Comparison of ENCODE assay signal across 1 cellular context in the genomic region with DNA sequence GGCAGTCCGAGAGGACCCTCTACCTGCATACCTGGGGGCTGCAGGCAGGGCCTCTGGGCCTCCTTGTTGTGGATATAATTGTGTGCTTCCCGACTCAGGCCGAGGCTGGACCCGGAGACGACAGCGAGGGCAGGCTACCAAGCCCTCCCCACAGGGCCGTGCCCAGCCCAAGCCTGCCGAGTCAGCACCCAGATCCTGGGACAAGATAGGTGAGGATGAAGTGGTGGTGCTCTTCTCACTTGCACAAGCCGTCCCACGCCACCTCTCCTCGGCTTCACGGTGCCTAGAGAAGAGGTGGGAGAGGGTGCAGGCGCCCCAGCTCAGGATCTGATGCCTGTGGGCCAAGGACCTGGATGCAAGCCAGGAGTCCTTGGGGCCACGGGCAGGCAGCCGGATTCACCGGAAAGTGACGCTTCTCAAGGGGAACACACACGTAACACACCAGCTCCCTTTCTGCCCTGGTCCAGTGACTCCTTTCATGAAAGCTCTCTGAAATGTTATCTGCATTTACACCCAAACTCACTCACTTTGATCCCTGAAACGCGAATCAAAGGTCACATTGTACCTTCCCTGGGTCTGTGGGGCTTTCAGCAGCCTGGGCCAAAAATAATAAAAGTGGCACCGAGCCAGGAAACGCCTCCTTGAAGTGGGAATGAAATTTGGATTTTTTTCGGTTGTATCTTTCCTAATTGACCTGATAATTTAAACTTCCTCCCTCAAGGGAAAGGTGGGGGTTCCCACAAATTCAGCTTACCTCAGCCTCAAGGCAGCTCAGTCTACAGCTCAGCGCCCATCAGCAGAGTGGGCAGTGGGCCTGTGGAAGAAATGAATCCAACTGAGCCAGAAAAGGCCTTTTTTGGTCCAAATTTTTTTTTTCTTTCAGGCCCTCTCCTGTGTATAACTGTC.
TF ChIP-seq lines count a peak whose summit lies in the region.

No MANE protein-coding gene starts in this region.

TF ChIP-seq in K562, 482 proteins besides CTCF, POLR2A, EP300 and RAD21 (continued from another document and continues in another):
- TF ChIP-seq, protein P1, sequence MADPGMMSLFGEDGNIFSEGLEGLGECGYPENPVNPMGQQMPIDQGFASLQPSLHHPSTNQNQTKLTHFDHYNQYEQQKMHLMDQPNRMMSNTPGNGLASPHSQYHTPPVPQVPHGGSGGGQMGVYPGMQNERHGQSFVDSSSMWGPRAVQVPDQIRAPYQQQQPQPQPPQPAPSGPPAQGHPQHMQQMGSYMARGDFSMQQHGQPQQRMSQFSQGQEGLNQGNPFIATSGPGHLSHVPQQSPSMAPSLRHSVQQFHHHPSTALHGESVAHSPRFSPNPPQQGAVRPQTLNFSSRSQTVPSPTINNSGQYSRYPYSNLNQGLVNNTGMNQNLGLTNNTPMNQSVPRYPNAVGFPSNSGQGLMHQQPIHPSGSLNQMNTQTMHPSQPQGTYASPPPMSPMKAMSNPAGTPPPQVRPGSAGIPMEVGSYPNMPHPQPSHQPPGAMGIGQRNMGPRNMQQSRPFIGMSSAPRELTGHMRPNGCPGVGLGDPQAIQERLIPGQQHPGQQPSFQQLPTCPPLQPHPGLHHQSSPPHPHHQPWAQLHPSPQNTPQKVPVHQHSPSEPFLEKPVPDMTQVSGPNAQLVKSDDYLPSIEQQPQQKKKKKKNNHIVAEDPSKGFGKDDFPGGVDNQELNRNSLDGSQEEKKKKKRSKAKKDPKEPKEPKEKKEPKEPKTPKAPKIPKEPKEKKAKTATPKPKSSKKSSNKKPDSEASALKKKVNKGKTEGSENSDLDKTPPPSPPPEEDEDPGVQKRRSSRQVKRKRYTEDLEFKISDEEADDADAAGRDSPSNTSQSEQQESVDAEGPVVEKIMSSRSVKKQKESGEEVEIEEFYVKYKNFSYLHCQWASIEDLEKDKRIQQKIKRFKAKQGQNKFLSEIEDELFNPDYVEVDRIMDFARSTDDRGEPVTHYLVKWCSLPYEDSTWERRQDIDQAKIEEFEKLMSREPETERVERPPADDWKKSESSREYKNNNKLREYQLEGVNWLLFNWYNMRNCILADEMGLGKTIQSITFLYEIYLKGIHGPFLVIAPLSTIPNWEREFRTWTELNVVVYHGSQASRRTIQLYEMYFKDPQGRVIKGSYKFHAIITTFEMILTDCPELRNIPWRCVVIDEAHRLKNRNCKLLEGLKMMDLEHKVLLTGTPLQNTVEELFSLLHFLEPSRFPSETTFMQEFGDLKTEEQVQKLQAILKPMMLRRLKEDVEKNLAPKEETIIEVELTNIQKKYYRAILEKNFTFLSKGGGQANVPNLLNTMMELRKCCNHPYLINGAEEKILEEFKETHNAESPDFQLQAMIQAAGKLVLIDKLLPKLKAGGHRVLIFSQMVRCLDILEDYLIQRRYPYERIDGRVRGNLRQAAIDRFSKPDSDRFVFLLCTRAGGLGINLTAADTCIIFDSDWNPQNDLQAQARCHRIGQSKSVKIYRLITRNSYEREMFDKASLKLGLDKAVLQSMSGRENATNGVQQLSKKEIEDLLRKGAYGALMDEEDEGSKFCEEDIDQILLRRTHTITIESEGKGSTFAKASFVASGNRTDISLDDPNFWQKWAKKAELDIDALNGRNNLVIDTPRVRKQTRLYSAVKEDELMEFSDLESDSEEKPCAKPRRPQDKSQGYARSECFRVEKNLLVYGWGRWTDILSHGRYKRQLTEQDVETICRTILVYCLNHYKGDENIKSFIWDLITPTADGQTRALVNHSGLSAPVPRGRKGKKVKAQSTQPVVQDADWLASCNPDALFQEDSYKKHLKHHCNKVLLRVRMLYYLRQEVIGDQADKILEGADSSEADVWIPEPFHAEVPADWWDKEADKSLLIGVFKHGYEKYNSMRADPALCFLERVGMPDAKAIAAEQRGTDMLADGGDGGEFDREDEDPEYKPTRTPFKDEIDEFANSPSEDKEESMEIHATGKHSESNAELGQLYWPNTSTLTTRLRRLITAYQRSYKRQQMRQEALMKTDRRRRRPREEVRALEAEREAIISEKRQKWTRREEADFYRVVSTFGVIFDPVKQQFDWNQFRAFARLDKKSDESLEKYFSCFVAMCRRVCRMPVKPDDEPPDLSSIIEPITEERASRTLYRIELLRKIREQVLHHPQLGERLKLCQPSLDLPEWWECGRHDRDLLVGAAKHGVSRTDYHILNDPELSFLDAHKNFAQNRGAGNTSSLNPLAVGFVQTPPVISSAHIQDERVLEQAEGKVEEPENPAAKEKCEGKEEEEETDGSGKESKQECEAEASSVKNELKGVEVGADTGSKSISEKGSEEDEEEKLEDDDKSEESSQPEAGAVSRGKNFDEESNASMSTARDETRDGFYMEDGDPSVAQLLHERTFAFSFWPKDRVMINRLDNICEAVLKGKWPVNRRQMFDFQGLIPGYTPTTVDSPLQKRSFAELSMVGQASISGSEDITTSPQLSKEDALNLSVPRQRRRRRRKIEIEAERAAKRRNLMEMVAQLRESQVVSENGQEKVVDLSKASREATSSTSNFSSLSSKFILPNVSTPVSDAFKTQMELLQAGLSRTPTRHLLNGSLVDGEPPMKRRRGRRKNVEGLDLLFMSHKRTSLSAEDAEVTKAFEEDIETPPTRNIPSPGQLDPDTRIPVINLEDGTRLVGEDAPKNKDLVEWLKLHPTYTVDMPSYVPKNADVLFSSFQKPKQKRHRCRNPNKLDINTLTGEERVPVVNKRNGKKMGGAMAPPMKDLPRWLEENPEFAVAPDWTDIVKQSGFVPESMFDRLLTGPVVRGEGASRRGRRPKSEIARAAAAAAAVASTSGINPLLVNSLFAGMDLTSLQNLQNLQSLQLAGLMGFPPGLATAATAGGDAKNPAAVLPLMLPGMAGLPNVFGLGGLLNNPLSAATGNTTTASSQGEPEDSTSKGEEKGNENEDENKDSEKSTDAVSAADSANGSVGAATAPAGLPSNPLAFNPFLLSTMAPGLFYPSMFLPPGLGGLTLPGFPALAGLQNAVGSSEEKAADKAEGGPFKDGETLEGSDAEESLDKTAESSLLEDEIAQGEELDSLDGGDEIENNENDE (IDR thresholded peaks at IDR 0.05; ENCODE audit: low read depth, low read length) = peak; percentile 86
- TF ChIP-seq, protein P2, sequence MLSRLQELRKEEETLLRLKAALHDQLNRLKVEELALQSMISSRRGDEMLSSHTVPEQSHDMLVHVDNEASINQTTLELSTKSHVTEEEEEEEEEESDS (CRISPR knock-in tag; IDR thresholded peaks at IDR 0.05) = no peak
- TF ChIP-seq RBM15 (IDR thresholded peaks at IDR 0.05; ENCODE audit: insufficient read depth, low read length) (no peak), JUNB (CRISPR knock-in tag; conservative IDR thresholded peaks at IDR 0.05) (no peak; the same call in 1 of the 2 replicates), LARP7 (IDR thresholded peaks at IDR 0.05) (no peak), RHOXF2B (CRISPR knock-in tag; conservative IDR thresholded peaks at IDR 0.05) (peak; percentile 16; the same call in 1 of the 2 replicates), PHTF2 (CRISPR knock-in tag; IDR thresholded peaks at IDR 0.05) (no peak), KLF13 (tag; IDR thresholded peaks at IDR 0.05; ENCODE audit: borderline replicate concordance, low read depth) (peak; percentile 73), ZNF146 (CRISPR knock-in tag; IDR thresholded peaks at IDR 0.05; ENCODE audit: unreplicated experiment) (no peak), HDGF (IDR thresholded peaks at IDR 0.05) (no peak), ZFP30 (CRISPR knock-in tag; IDR thresholded peaks at IDR 0.05; ENCODE audit: borderline replicate concordance) (no peak), TAF7 (tag; IDR thresholded peaks at IDR 0.05) (no peak; the same call in none of the 2 replicates), PRPF4 (IDR thresholded peaks at IDR 0.05; ENCODE audit: insufficient read depth, low read depth, low read length, poor library complexity, severe bottlenecking) (no peak), EWSR1 (IDR thresholded peaks at IDR 0.05; ENCODE audit: borderline replicate concordance, low read depth, partially characterized antibody) (no peak), NCOA1 (IDR thresholded peaks at IDR 0.05; ENCODE audit: low read depth) (no peak), ZNF121 (CRISPR knock-in tag; conservative IDR thresholded peaks at IDR 0.05) (no peak), HOXB6 (CRISPR knock-in tag; IDR thresholded peaks at IDR 0.05; ENCODE audit: borderline replicate concordance) (peak; percentile 15; the same call in 1 of the 2 replicates), ZNF77 (CRISPR knock-in tag; IDR thresholded peaks at IDR 0.05) (no peak), ZBTB8A (IDR thresholded peaks at IDR 0.05; ENCODE audit: partially characterized antibody) (no peak), TAF9B (IDR thresholded peaks at IDR 0.05; ENCODE audit: partially characterized antibody) (no peak), ZNF212 (CRISPR knock-in tag; IDR thresholded peaks at IDR 0.05) (no peak), ZNF668 (CRISPR knock-in tag; IDR thresholded peaks at IDR 0.05) (no peak), KAT7 (CRISPR knock-in tag; IDR thresholded peaks at IDR 0.05; ENCODE audit: borderline replicate concordance) (no peak), SAFB2 (IDR thresholded peaks at IDR 0.05; ENCODE audit: borderline replicate concordance, low read depth, low read length, severe bottlenecking) (no peak), THRAP3 (IDR thresholded peaks at IDR 0.05; ENCODE audit: borderline replicate concordance) (no peak), ZKSCAN3 (CRISPR knock-in tag; IDR thresholded peaks at IDR 0.05) (no peak), ZNF699 (CRISPR knock-in tag; IDR thresholded peaks at IDR 0.05; ENCODE audit: insufficient replicate concordance) (no peak)
- TF ChIP-seq, protein P3, sequence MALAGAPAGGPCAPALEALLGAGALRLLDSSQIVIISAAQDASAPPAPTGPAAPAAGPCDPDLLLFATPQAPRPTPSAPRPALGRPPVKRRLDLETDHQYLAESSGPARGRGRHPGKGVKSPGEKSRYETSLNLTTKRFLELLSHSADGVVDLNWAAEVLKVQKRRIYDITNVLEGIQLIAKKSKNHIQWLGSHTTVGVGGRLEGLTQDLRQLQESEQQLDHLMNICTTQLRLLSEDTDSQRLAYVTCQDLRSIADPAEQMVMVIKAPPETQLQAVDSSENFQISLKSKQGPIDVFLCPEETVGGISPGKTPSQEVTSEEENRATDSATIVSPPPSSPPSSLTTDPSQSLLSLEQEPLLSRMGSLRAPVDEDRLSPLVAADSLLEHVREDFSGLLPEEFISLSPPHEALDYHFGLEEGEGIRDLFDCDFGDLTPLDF (CRISPR knock-in tag; IDR thresholded peaks at IDR 0.05) = peak; percentile 7; the same call in 1 of the 2 replicates
- TF ChIP-seq, protein P4, sequence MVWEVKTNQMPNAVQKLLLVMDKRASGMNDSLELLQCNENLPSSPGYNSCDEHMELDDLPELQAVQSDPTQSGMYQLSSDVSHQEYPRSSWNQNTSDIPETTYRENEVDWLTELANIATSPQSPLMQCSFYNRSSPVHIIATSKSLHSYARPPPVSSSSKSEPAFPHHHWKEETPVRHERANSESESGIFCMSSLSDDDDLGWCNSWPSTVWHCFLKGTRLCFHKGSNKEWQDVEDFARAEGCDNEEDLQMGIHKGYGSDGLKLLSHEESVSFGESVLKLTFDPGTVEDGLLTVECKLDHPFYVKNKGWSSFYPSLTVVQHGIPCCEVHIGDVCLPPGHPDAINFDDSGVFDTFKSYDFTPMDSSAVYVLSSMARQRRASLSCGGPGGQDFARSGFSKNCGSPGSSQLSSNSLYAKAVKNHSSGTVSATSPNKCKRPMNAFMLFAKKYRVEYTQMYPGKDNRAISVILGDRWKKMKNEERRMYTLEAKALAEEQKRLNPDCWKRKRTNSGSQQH (CRISPR knock-in tag; IDR thresholded peaks at IDR 0.05) = peak; percentile 77; the same call in 1 of the 2 replicates
- TF ChIP-seq, protein P5, sequence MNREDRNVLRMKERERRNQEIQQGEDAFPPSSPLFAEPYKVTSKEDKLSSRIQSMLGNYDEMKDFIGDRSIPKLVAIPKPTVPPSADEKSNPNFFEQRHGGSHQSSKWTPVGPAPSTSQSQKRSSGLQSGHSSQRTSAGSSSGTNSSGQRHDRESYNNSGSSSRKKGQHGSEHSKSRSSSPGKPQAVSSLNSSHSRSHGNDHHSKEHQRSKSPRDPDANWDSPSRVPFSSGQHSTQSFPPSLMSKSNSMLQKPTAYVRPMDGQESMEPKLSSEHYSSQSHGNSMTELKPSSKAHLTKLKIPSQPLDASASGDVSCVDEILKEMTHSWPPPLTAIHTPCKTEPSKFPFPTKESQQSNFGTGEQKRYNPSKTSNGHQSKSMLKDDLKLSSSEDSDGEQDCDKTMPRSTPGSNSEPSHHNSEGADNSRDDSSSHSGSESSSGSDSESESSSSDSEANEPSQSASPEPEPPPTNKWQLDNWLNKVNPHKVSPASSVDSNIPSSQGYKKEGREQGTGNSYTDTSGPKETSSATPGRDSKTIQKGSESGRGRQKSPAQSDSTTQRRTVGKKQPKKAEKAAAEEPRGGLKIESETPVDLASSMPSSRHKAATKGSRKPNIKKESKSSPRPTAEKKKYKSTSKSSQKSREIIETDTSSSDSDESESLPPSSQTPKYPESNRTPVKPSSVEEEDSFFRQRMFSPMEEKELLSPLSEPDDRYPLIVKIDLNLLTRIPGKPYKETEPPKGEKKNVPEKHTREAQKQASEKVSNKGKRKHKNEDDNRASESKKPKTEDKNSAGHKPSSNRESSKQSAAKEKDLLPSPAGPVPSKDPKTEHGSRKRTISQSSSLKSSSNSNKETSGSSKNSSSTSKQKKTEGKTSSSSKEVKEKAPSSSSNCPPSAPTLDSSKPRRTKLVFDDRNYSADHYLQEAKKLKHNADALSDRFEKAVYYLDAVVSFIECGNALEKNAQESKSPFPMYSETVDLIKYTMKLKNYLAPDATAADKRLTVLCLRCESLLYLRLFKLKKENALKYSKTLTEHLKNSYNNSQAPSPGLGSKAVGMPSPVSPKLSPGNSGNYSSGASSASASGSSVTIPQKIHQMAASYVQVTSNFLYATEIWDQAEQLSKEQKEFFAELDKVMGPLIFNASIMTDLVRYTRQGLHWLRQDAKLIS (CRISPR knock-in tag; IDR thresholded peaks at IDR 0.05) = no peak
- TF ChIP-seq, protein P6, sequence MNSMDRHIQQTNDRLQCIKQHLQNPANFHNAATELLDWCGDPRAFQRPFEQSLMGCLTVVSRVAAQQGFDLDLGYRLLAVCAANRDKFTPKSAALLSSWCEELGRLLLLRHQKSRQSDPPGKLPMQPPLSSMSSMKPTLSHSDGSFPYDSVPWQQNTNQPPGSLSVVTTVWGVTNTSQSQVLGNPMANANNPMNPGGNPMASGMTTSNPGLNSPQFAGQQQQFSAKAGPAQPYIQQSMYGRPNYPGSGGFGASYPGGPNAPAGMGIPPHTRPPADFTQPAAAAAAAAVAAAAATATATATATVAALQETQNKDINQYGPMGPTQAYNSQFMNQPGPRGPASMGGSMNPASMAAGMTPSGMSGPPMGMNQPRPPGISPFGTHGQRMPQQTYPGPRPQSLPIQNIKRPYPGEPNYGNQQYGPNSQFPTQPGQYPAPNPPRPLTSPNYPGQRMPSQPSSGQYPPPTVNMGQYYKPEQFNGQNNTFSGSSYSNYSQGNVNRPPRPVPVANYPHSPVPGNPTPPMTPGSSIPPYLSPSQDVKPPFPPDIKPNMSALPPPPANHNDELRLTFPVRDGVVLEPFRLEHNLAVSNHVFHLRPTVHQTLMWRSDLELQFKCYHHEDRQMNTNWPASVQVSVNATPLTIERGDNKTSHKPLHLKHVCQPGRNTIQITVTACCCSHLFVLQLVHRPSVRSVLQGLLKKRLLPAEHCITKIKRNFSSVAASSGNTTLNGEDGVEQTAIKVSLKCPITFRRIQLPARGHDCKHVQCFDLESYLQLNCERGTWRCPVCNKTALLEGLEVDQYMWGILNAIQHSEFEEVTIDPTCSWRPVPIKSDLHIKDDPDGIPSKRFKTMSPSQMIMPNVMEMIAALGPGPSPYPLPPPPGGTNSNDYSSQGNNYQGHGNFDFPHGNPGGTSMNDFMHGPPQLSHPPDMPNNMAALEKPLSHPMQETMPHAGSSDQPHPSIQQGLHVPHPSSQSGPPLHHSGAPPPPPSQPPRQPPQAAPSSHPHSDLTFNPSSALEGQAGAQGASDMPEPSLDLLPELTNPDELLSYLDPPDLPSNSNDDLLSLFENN (IDR thresholded peaks at IDR 0.05; ENCODE audit: low read depth in 2 of 2, low read length in 2 of 2) = no peak; a peak in 2 of 4 replicates
